In the genomic region with DNA sequence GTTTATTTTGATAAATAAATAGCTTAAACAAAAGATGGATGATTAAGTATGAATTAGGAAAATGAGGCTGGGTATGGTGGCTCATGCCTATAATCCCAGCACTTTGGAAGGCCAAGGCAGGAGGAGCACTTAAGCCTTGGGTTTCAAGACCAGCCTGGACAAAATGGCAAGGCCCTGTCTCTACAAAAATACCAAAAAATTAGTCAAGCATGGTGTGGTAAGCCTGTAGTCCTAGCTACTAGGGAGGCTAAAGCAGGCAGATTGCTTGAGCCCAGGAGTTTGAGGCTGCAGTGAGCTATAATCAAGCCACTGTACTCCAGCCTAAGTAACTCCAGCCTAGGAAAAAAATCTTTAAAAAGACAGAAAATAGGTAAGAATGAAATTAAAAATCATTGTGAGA, we compare ENCODE assay signal across 21 cellular contexts.
"Had no signal": no experiment of that assay in that cellular context is flagged by ENCODE, and none has a peak within 500 bp of the region (broad histone marks: within the 10 kb centered on the region; RNA-seq: fewer than 3 reads in every experiment).

No MANE protein-coding gene starts in this region.

- H3K36me3 ChIP-seq: left lung, neutrophil had no signal

- H3K27ac ChIP-seq: dorsolateral prefrontal cortex, left lung, neutrophil, sigmoid colon, testis, tibial artery, upper lobe of left lung had no signal

- H3K27ac Mint-ChIP-seq: naive thymus-derived CD8-positive, alpha-beta T cell; stimulated activated memory B cell treated with anti-CD40 and anti-IgM and Interleukin-4, amounts not matched to agents 10 μg/mL and 1 μg/mL and 100 μg/mL, for 72 hours had no signal

- H3K9me3 ChIP-seq: left lung, neutrophil, pancreas, sigmoid colon, testis, tibial artery, upper lobe of left lung had no signal

- H3K4me3 ChIP-seq: dorsolateral prefrontal cortex, left lung, pancreas, sigmoid colon, testis, tibial artery, upper lobe of left lung had no signal

- FAIRE-seq: keratinocyte, pancreas, urothelium cell line had no signal

- H3K4me1 ChIP-seq: left lung, testis had no signal

- H3K36me3 Mint-ChIP-seq: stimulated activated memory B cell treated with anti-CD40 and anti-IgM and Interleukin-4, amounts not matched to agents 10 μg/mL and 1 μg/mL and 100 μg/mL, for 72 hours had no signal

- H3K4me3 Mint-ChIP-seq: naive thymus-derived CD8-positive, alpha-beta T cell; neural crest cell; stimulated activated memory B cell treated with anti-CD40 and anti-IgM and Interleukin-4, amounts not matched to agents 10 μg/mL and 1 μg/mL and 100 μg/mL, for 72 hours had no signal

- DNase-seq: dorsolateral prefrontal cortex; effector CD4-positive, alpha-beta T cell; head of caudate nucleus; left lung; mesenchymal stem cell; naive thymus-derived CD8-positive, alpha-beta T cell; pancreas; right cardiac atrium; sigmoid colon; stimulated activated CD4-positive, alpha-beta T cell treated with anti-CD3 and anti-CD28 coated beads, Interleukin-2, amount 100 ng/mL, for 24 hours; stimulated activated CD4-positive, alpha-beta T cell treated with anti-CD3 and anti-CD28 coated beads, Interleukin-4, amount 100 ng/mL, for 24 hours; stimulated activated naive CD8-positive, alpha-beta T cell treated with anti-CD3 and anti-CD28 coated beads, Interleukin-15, Interleukin-2, amounts not matched to agents 100 U/mL and 50 U/mL, for 24 hours; substantia nigra; testis; tibial artery; upper lobe of left lung had no signal

- H3K9me3 Mint-ChIP-seq: naive thymus-derived CD8-positive, alpha-beta T cell; neural crest cell; stimulated activated memory B cell treated with anti-CD40 and anti-IgM and Interleukin-4, amounts not matched to agents 10 μg/mL and 1 μg/mL and 100 μg/mL, for 72 hours had no signal

- H3K27me3 ChIP-seq: dorsolateral prefrontal cortex, left lung, pancreas, sigmoid colon, testis, tibial artery, upper lobe of left lung had no signal
